Comparison of ENCODE assay signal across 8 cellular contexts in the genomic region with DNA sequence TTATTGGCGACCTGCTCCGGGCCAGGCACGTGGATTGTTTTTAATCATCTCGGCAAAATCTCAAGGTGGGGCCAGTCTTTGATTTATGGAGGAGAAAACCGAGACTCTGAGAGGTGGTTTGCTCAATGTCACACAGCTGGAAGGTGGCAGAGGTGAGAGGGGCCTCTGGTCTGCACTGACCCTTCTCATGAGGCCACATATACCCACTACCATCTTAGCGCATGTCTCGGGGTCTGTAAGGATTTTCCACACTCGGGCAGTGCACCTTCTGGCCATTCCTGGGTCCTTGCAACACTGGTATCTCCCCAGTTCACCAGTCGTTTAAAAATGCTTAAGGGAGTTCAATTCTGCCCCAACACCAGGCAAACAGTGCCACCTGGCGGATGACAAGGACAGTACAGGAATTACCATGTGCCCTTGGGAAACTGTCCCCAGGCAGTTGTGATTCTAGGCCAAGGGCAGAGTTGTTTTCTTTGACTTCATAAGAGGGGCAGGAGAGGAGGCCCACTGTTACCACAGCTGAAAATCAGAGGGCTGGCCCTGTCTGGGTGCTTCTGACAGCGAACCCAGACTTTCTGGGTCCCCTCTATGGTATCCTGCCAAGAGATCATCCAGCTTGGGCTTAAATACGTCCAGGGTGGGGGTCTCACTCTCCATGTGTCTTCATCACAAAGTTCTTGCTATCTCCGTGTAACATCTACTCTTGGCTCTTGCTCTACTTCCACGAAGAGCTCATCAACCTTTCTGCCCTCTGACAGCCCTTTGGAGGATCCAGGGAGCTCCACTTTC. TPM values are rescaled to one million over a fixed set of nuclear protein-coding genes. Genes with fewer than 3 reads are reported as not detected.
DNase-seq lines count a peak whose midpoint lies in the region; ATAC-seq and TF ChIP-seq lines count a peak whose summit lies in the region.

No MANE protein-coding gene starts in this region.

- peaks cover 0 to 2% of the 10 kb centered on the region in 2 donors for H3K9me3 Mint-ChIP-seq in activated T-cell treated with anti-CD3 and anti-CD28 coated beads, Interleukin-2, amount 50 U/mL, for 72 hours
- H3K9me3 Mint-ChIP-seq in neural crest cell, result no peaks in the 10 kb centered on the region

- H3K4me1 Mint-ChIP-seq in activated T-cell treated with anti-CD3 and anti-CD28 coated beads, Interleukin-2, amount 50 U/mL, for 72 hours (ENCODE audit: low read depth), result no peaks in the 10 kb centered on the region
- H3K4me1 Mint-ChIP-seq in neural crest cell, result peaks cover 5% of the 10 kb centered on the region

- ATAC-seq in activated T-cell treated with anti-CD3 and anti-CD28 coated beads, Interleukin-2, amount 50 U/mL, for 72 hours (replicated peaks in 1 of 2), result peak; percentile 85 to 86
- ATAC-seq in stimulated activated naive CD8-positive, alpha-beta T cell treated with anti-CD3 and anti-CD28 coated beads, Interleukin-15, Interleukin-2, amounts not matched to agents 100 U/mL and 50 U/mL, for 24 hours, result peak; percentile 84
- ATAC-seq in HG02970 (IDR thresholded peaks at IDR 0.05; ENCODE audit: low FRiP score, unreplicated experiment), result no peak

- TF ChIP-seq CTCF in fibroblast of the aortic adventitia (IDR thresholded peaks at IDR 0.05; ENCODE audit: insufficient read depth, low read length) (peak; percentile 89), neural crest cell (conservative IDR thresholded peaks at IDR 0.05) (peak; percentile 96)

- no peaks in the 10 kb centered on the region for H3K36me3 Mint-ChIP-seq in activated T-cell treated with anti-CD3 and anti-CD28 coated beads, Interleukin-2, amount 50 U/mL, for 72 hours (ENCODE audit: insufficient read depth in 2 of 2)
- peaks cover 5% of the 10 kb centered on the region for H3K36me3 Mint-ChIP-seq in neural crest cell (ENCODE audit: low read depth)

- H3K27me3 Mint-ChIP-seq in activated T-cell treated with anti-CD3 and anti-CD28 coated beads, Interleukin-2, amount 50 U/mL, for 72 hours (ENCODE audit: low read depth), result no peaks in the 10 kb centered on the region
- peaks cover 2% of the 10 kb centered on the region for H3K27me3 Mint-ChIP-seq in neural crest cell (ENCODE audit: low read depth)

- no peak overlapping the region for H3K4me3 ChIP-seq in fibroblast of the aortic adventitia (ENCODE audit: low read depth, low read length)

- no peak overlapping the region for H3K27ac Mint-ChIP-seq in activated T-cell treated with anti-CD3 and anti-CD28 coated beads, Interleukin-2, amount 50 U/mL, for 72 hours
- no peak overlapping the region for H3K27ac Mint-ChIP-seq in neural crest cell (ENCODE audit: unreplicated experiment)

- DNase-seq in DMS79 treated with DMSO at 0.1 percent for 48 hours (lab: John Stamatoyannopoulos, UW) (peak; percentile 46), LoVo (ENCODE audit: low spot score) (peak; percentile 83), RPMI7951 (ENCODE audit: low read depth) (peak; percentile 58), fibroblast of the aortic adventitia (ENCODE audit: low read depth) (peak; percentile 87), neural crest cell (ENCODE audit: low read depth, low spot score) (peak; percentile 90)
- peak; percentile 76 to 79 for DNase-seq in activated T-cell treated with anti-CD3 and anti-CD28 coated beads, Interleukin-2, amount 50 U/mL, for 72 hours
- DNase-seq in stimulated activated naive CD8-positive, alpha-beta T cell treated with anti-CD3 and anti-CD28 coated beads, Interleukin-15, Interleukin-2, amounts not matched to agents 100 U/mL and 50 U/mL, for 24 hours, result peak; percentile 85

- H3K4me3 Mint-ChIP-seq in activated T-cell treated with anti-CD3 and anti-CD28 coated beads, Interleukin-2, amount 50 U/mL, for 72 hours, result no peak overlapping the region
- H3K4me3 Mint-ChIP-seq in neural crest cell, result no peak overlapping the region

RNA-seq across cellular contexts. Expression of a gene that starts 39.4 kb away (rescaled TPM):
- total RNA-seq in RPMI7951 (2014; rRNA removed; shearing (Covaris generic)), result 2.8 and 3.2 TPM in 2 replicates
- 10 to 100 TPM; 19.5 to 21.3 TPM for total RNA-seq in activated T-cell treated with anti-CD3 and anti-CD28 coated beads, Interleukin-2, amount 50 U/mL, for 72 hours
- total RNA-seq in fibroblast of the aortic adventitia (ENCODE audit: low replicate concordance) (7.5 and 9.1 TPM in 2 replicates), neural crest cell (53.6 and 54.0 TPM in 2 replicates)

RNA-seq across cellular contexts. Expression of a gene that starts 50.3 kb away (rescaled TPM):
- 30.9 and 41.3 TPM in 2 replicates for total RNA-seq in RPMI7951 (2014; rRNA removed; shearing (Covaris generic))
- 10 to 100 TPM; 21.6 to 36.8 TPM for total RNA-seq in activated T-cell treated with anti-CD3 and anti-CD28 coated beads, Interleukin-2, amount 50 U/mL, for 72 hours
- 9.0 and 28.4 TPM in 2 replicates for total RNA-seq in fibroblast of the aortic adventitia (ENCODE audit: low replicate concordance)
- 39.2 and 43.0 TPM in 2 replicates for total RNA-seq in neural crest cell
